8 cellular contexts compared by ENCODE assay signal in genomic region chr14:100654814-100655795, GRCh38.
DNase-seq lines count a peak whose midpoint lies in the region; ATAC-seq and TF ChIP-seq lines count a peak whose summit lies in the region.

No MANE protein-coding gene starts in this region.

- peak; percentile 70 for ATAC-seq in HG03159 (IDR thresholded peaks at IDR 0.05; ENCODE audit: unreplicated experiment)
- peak; percentile 82 for ATAC-seq in memory B cell (ENCODE audit: low read depth)
- peak; percentile 84 for ATAC-seq in upper lobe of right lung
- ATAC-seq in GM19324 (IDR thresholded peaks at IDR 0.05; ENCODE audit: low FRiP score, unreplicated experiment), result no peak

- peak; percentile 64 for DNase-seq in COLO668 (lab: John Stamatoyannopoulos, UW; ENCODE audit: unreplicated experiment)
- DNase-seq in T-helper 9 cell, result peak; percentile 38
- DNase-seq in cerebellar cortex (ENCODE audit: low spot score), result peak; percentile 25
- DNase-seq in memory B cell (ENCODE audit: low spot score in 2 of 2), result peak; percentile 47 to 61
- DNase-seq in upper lobe of right lung, result no peak
- DNase-seq in putamen (ENCODE audit: low spot score), result no peak

- no peaks in the 10 kb centered on the region for H3K36me3 ChIP-seq in upper lobe of right lung

- H3K9me3 Mint-ChIP-seq in memory B cell, result no peaks in the 10 kb centered on the region

- H3K27ac Mint-ChIP-seq in memory B cell, result no peak overlapping the region

- H3K9me3 ChIP-seq in upper lobe of right lung, result no peaks in the 10 kb centered on the region

- peaks cover 15% of the 10 kb centered on the region for H3K4me1 Mint-ChIP-seq in memory B cell

- H3K36me3 Mint-ChIP-seq in memory B cell, result no peaks in the 10 kb centered on the region

- H3K27ac ChIP-seq in upper lobe of right lung, result no peak overlapping the region

- no peak overlapping the region for H3K4me3 ChIP-seq in upper lobe of right lung

- peaks cover 6% of the 10 kb centered on the region for H3K27me3 Mint-ChIP-seq in memory B cell

- peaks cover 22% of the 10 kb centered on the region for H3K27me3 ChIP-seq in upper lobe of right lung

- peak; percentile 58 for TF ChIP-seq CTCF in upper lobe of right lung (IDR thresholded peaks at IDR 0.05)

- H3K4me3 Mint-ChIP-seq in memory B cell, result no peak overlapping the region

- no peaks in the 10 kb centered on the region for H3K4me1 ChIP-seq in upper lobe of right lung

- intact Hi-C loops in upper lobe of right lung (cut with DNase I), result no loop called here

Comparison
In these comparisons a context has a peak if more than half of its experiments do, and no peak if none do; other contexts are left out.
1. DNase-seq: peak in COLO668 (single experiment), T-helper 9 cell (single experiment), cerebellar cortex (single experiment) and memory B cell (2 of 2); none in upper lobe of right lung (single experiment) and putamen (single experiment).